In genomic region chr4:168275836-168276235, GRCh38 we compare ENCODE assay signal across 33 cellular contexts.
"Had no signal": no experiment of that assay in that cellular context is flagged by ENCODE, and none has a peak within 500 bp of the region (broad histone marks: within the 10 kb centered on the region; RNA-seq: fewer than 3 reads in every experiment).

No MANE protein-coding gene starts in this region.

- H3K4me1 ChIP-seq: adrenal gland, body of pancreas, breast epithelium had no signal

- H3K36me3 ChIP-seq: adrenal gland, brain microvascular endothelial cell had no signal

- H3K9me3 ChIP-seq: adrenal gland, body of pancreas, breast epithelium had no signal

- H3K4me3 ChIP-seq: adrenal gland, body of pancreas, breast epithelium had no signal

- ATAC-seq: activated CD8-positive, alpha-beta T cell treated with anti-CD3 and anti-CD28 coated beads for 36 hours; activated naive CD4-positive, alpha-beta T cell treated with anti-CD3 and anti-CD28 coated beads, Interleukin-2, amount 50 U/mL, for 72 hours; activated T-cell treated with anti-CD3 and anti-CD28 coated beads, Interleukin-2, amount 50 U/mL, for 4 hours; activated T-cell treated with anti-CD3 and anti-CD28 coated beads, Interleukin-2, amount 50 U/mL, for 72 hours; activated T-helper 17 cell treated with anti-CD3 and anti-CD28 coated beads, Interleukin-2, amount 50 U/mL, for 72 hours; body of pancreas had no signal

- FAIRE-seq: astrocyte, TTC549 had no signal

- H3K27me3 ChIP-seq: adrenal gland, body of pancreas, brain microvascular endothelial cell, breast epithelium had no signal

- H3K27ac ChIP-seq: adrenal gland, body of pancreas, brain microvascular endothelial cell, breast epithelium, VCaP had no signal

- DNase-seq: activated B cell treated with CpG ODN at 0.5 μM for 24 hours; activated CD4-positive, alpha-beta memory T cell treated with anti-CD3 and anti-CD28 coated beads for 36 hours; activated CD4-positive, alpha-beta T cell treated with anti-CD3 and anti-CD28 coated beads for 4 hours; activated CD4-positive, alpha-beta T cell treated with anti-CD3 and anti-CD28 coated beads, Interleukin-2, amount 10 ng/mL, durations not matched to agents 24 days and 14 days; activated CD4-positive, alpha-beta T cell treated with anti-CD3 and anti-CD28 coated beads, Interleukin-2, amount 50 U/mL, for 1 hour; activated CD4-positive, alpha-beta T cell treated with anti-CD3 and anti-CD28 coated beads, Interleukin-2, amount 50 U/mL, for 4 hours; activated CD4-positive, CD25-positive, alpha-beta regulatory T cell treated with anti-CD3 and anti-CD28 coated beads, Interleukin-2, amount 50 U/mL, for 72 hours; activated CD8-positive, alpha-beta memory T cell treated with anti-CD3 and anti-CD28 coated beads, Interleukin-2, amount 50 U/mL, for 4 hours; activated CD8-positive, alpha-beta T cell treated with anti-CD3 and anti-CD28 coated beads for 36 hours; activated effector memory CD4-positive, alpha-beta T cell treated with anti-CD3 and anti-CD28 coated beads, Interleukin-2, amount 50 U/mL, for 16 hours; activated gamma-delta T cell treated with Interleukin-2 at 50 U/mL for 16 hours; activated naive CD4-positive, alpha-beta T cell; activated naive CD4-positive, alpha-beta T cell treated with anti-CD3 and anti-CD28 coated beads for 36 hours; activated naive CD4-positive, alpha-beta T cell treated with anti-CD3 and anti-CD28 coated beads, Interleukin-2, amount 50 U/mL, for 16 hours; activated naive CD8-positive, alpha-beta T cell treated with anti-CD3 and anti-CD28 coated beads for 36 hours; activated T-cell treated with anti-CD3 and anti-CD28 coated beads for 4 hours; activated T-cell treated with anti-CD3 and anti-CD28 coated beads, Interleukin-2, amount 50 U/mL, for 1 hour; activated T-cell treated with anti-CD3 and anti-CD28 coated beads, Interleukin-2, amount 50 U/mL, for 4 hours; activated T-cell treated with anti-CD3 and anti-CD28 coated beads, Interleukin-2, amount 50 U/mL, for 72 hours; adrenal gland; amniotic stem cell; aorta; body of pancreas; brain microvascular endothelial cell; central memory CD4-positive, alpha-beta T cell; T-helper 2 cell; T-helper 9 cell had no signal
